In genomic region chr14:95335071-95335470, GRCh38 we compare ENCODE assay signal across 27 cellular contexts. TPM values are rescaled to one million over a fixed set of nuclear protein-coding genes. Genes with fewer than 3 reads are reported as not detected.
DNase-seq lines count a peak whose midpoint lies in the region; ATAC-seq, FAIRE-seq and TF ChIP-seq lines count a peak whose summit lies in the region.
"Had no signal": no experiment of that assay in that cellular context is flagged by ENCODE, and none has a peak within 500 bp of the region (broad histone marks: within the 10 kb centered on the region; RNA-seq: fewer than 3 reads in every experiment).

No MANE protein-coding gene starts in this region.

- H3K9me3 ChIP-seq in T-helper 17 cell (ENCODE audit: control insufficient read depth, low read length, poor library complexity, severe bottlenecking) (no peaks in the 10 kb centered on the region), esophagus muscularis mucosa (peaks cover 0 to 7% (median 5%) of the 10 kb centered on the region in 4 donors)
- H3K9me3 ChIP-seq: BE2C, BLaER1 had no signal

- ATAC-seq in T-helper 17 cell = no peak
- ATAC-seq: GM12878 had no signal

- TF ChIP-seq EP300 in esophagus muscularis mucosa (IDR thresholded peaks at IDR 0.05) = no peak

- H3K27me3 ChIP-seq in bronchial epithelial cell (ENCODE audit: control insufficient read depth, insufficient read depth, low read length) = no peaks in the 10 kb centered on the region
- H3K27me3 ChIP-seq in esophagus muscularis mucosa = peaks cover 0 to 19% (median 0%) of the 10 kb centered on the region in 4 donors
- H3K27me3 ChIP-seq: BE2C, BLaER1 had no signal

- intact Hi-C loops in esophagus muscularis mucosa (cut with DNase I) = no loop called here

- H3K4me3 ChIP-seq in bronchial epithelial cell (ENCODE audit: low read depth, low read length) = no peak overlapping the region
- no peak overlapping the region for H3K4me3 ChIP-seq in esophagus muscularis mucosa
- H3K4me3 ChIP-seq: BLaER1, GM12878 had no signal

- H3K36me3 ChIP-seq in bronchial epithelial cell (ENCODE audit: control insufficient read depth, insufficient read depth, low read length) (no peaks in the 10 kb centered on the region), esophagus muscularis mucosa (no peaks in the 10 kb centered on the region)
- H3K36me3 ChIP-seq: BE2C, BLaER1 had no signal

- TF ChIP-seq POLR2A in esophagus muscularis mucosa (IDR thresholded peaks at IDR 0.05; ENCODE audit: low read depth) = no peak

- 92% methylated on average over 2 of the region's 2 CpGs for WGBS in esophagus muscularis mucosa

- H3K36me3 Mint-ChIP-seq in T-helper 17 cell (ENCODE audit: low read depth) = peaks cover 6% of the 10 kb centered on the region
- H3K36me3 Mint-ChIP-seq: CD14-positive monocyte; CD4-positive, alpha-beta memory T cell; CD4-positive, CD25-positive, alpha-beta regulatory T cell had no signal

- no peak overlapping the region for H3K27ac ChIP-seq in esophagus muscularis mucosa (replicated peaks in 1 of 4)
- H3K27ac ChIP-seq: BLaER1 had no signal

- peak overlapping the region; percentile 44 for H3K27ac Mint-ChIP-seq in T-helper 17 cell
- H3K27ac Mint-ChIP-seq: CD14-positive monocyte; CD4-positive, alpha-beta memory T cell; CD8-positive, alpha-beta memory T cell had no signal

- DNase-seq in T-helper 17 cell (no peak), bronchial epithelial cell (ENCODE audit: low read depth) (no peak), mesenteric fat pad (ENCODE audit: low spot score) (peak; percentile 71), esophagus muscularis mucosa (ENCODE audit: extremely low spot score) (no peak)
- no peak for DNase-seq in effector CD4-positive, alpha-beta T cell
- DNase-seq: 8988T; ACHN; BE2C; C1 segment of cervical spinal cord; CD4-positive, alpha-beta memory T cell; CD4-positive, CD25-positive, alpha-beta regulatory T cell; CD8-positive, alpha-beta memory T cell; COR-L47; DMS 273 treated with DMSO at 0.1 percent for 48 hours; DMS153; DMS53; DMS79; DND-41; EL; GDM1 had no signal

- H3K27me3 Mint-ChIP-seq in T-helper 17 cell = peaks cover 36% of the 10 kb centered on the region

- no peak overlapping the region for H3K4me3 Mint-ChIP-seq in T-helper 17 cell
- H3K4me3 Mint-ChIP-seq: CD4-positive, alpha-beta memory T cell; CD4-positive, CD25-positive, alpha-beta regulatory T cell; CD8-positive, alpha-beta memory T cell had no signal

- peaks cover 0 to 9% (median 9%) of the 10 kb centered on the region in 4 donors for H3K4me1 ChIP-seq in esophagus muscularis mucosa
- H3K4me1 ChIP-seq: BE2C had no signal

- FAIRE-seq in bronchial epithelial cell (lab: Jason Lieb, UNC) = peak; percentile 28
- FAIRE-seq: A204.1, GM12878, GM12892, GM18507 had no signal

- TF ChIP-seq CTCF in bronchial epithelial cell (IDR thresholded peaks at IDR 0.05; ENCODE audit: insufficient read depth, low read length, severe bottlenecking) (no peak), esophagus muscularis mucosa (IDR thresholded peaks at IDR 0.05) (no peak)

- peaks cover 2% of the 10 kb centered on the region for H3K4me1 Mint-ChIP-seq in T-helper 17 cell
- H3K4me1 Mint-ChIP-seq: CD14-positive monocyte; CD4-positive, alpha-beta memory T cell; CD4-positive, CD25-positive, alpha-beta regulatory T cell; CD8-positive, alpha-beta memory T cell had no signal

RNA-seq across cellular contexts. Expression of gene CLMN, which starts 15.4 kb away (rescaled TPM):
- total RNA-seq in T-helper 17 cell = 1 to 10 TPM in 1 of 2 donors, under 1 TPM in 1; 0.26 to 1.3 TPM
- 2.2 and 3.9 TPM in 2 replicates for total RNA-seq in bronchial epithelial cell
- 47.4 TPM for total RNA-seq in mesenteric fat pad
- total RNA-seq in esophagus muscularis mucosa = 1 to 10 TPM; 6.5 to 10.0 (median 7.9) TPM
- total RNA-seq: G401 had no signal
